ENCODE assay signal across 21 cellular contexts in genomic region chr18:55504808-55505207, GRCh38.
"Had no signal": no experiment of that assay in that cellular context is flagged by ENCODE, and none has a peak within 500 bp of the region (broad histone marks: within the 10 kb centered on the region; RNA-seq: fewer than 3 reads in every experiment).

No MANE protein-coding gene starts in this region.

- H3K27ac Mint-ChIP-seq: activated naive CD8-positive, alpha-beta T cell; activated T-helper 2 cell treated with anti-CD3 and anti-CD28 coated beads, Interferon-gamma antibody, Interleukin-2, Interleukin-4, amounts not matched to agents 10 μg/mL and 5 μg/mL and 100 μg/mL, durations not matched to agents 14 hours and 24 hours and 36 hours; endodermal cell; natural killer cell; stimulated activated memory B cell treated with anti-CD40 and anti-IgM and Interleukin-4, amounts not matched to agents 10 μg/mL and 1 μg/mL and 100 μg/mL, for 72 hours had no signal

- H3K27me3 Mint-ChIP-seq: activated naive CD8-positive, alpha-beta T cell; stimulated activated memory B cell treated with anti-CD40 and anti-IgM and Interleukin-4, amounts not matched to agents 10 μg/mL and 1 μg/mL and 100 μg/mL, for 72 hours had no signal

- H3K36me3 Mint-ChIP-seq: activated naive CD8-positive, alpha-beta T cell; natural killer cell; stimulated activated memory B cell treated with anti-CD40 and anti-IgM and Interleukin-4, amounts not matched to agents 10 μg/mL and 1 μg/mL and 100 μg/mL, for 72 hours had no signal

- H3K4me3 Mint-ChIP-seq: activated naive CD8-positive, alpha-beta T cell; activated T-cell treated with anti-CD3 and anti-CD28 coated beads, Interleukin-2, amount 50 U/mL, for 4 hours; endodermal cell; mesothelial cell of epicardium; natural killer cell; stimulated activated memory B cell treated with anti-CD40 and anti-IgM and Interleukin-4, amounts not matched to agents 10 μg/mL and 1 μg/mL and 100 μg/mL, for 72 hours had no signal

- H3K9me3 Mint-ChIP-seq: activated T-cell treated with anti-CD3 and anti-CD28 coated beads, Interleukin-2, amount 50 U/mL, for 4 hours; activated T-helper 2 cell treated with anti-CD3 and anti-CD28 coated beads, Interferon-gamma antibody, Interleukin-2, Interleukin-4, amounts not matched to agents 10 μg/mL and 5 μg/mL and 100 μg/mL, durations not matched to agents 14 hours and 24 hours and 36 hours; endodermal cell; mesothelial cell of epicardium; natural killer cell; stimulated activated memory B cell treated with anti-CD40 and anti-IgM and Interleukin-4, amounts not matched to agents 10 μg/mL and 1 μg/mL and 100 μg/mL, for 72 hours had no signal

- DNase-seq: activated CD4-positive, alpha-beta T cell treated with anti-CD3 and anti-CD28 coated beads for 4 hours; activated CD4-positive, alpha-beta T cell treated with anti-CD3 and anti-CD28 coated beads, Interleukin-2, amount 50 U/mL, for 48 hours; activated CD4-positive, CD25-positive, alpha-beta regulatory T cell; activated CD8-positive, alpha-beta memory T cell treated with anti-CD3 and anti-CD28 coated beads, Interleukin-2, amount 50 U/mL, for 48 hours; activated naive CD4-positive, alpha-beta T cell; activated T-cell treated with anti-CD3 and anti-CD28 coated beads, Interleukin-2, amount 50 U/mL, for 4 hours; adrenal gland; central memory CD4-positive, alpha-beta T cell; endodermal cell; head of caudate nucleus; hypothalamus; left ventricle myocardium inferior; natural killer cell; small intestine; transverse colon had no signal

- ATAC-seq: activated T-cell treated with anti-CD3 and anti-CD28 coated beads, Interleukin-2, amount 50 U/mL, for 4 hours; gastroesophageal sphincter; natural killer cell; sciatic nerve; stimulated activated memory B cell treated with anti-CD40 and anti-IgM and Interleukin-4, amounts not matched to agents 10 μg/mL and 1 μg/mL and 100 μg/mL, for 72 hours had no signal
